ENCODE assay signal across 8 cellular contexts in the genomic region with DNA sequence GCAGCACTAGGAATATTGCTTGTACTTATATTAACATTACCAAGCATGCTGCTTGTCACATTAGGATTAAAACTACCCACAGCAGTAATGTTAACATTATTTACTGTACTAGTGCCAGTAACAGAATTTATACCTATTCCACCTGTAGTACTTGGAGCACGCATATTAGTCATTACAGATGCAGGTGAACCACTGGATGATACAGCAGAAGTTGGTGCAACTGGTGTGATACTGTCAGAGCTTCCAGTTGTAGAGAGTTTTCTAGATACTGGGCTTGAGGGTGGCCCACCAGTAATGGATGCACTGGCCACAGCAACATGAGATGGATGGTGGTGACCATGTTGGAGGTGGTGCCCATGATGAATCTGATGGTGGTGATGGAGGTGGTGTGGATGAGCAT. TPM values are rescaled to one million over a fixed set of nuclear protein-coding genes. Genes with fewer than 3 reads are reported as not detected.
DNase-seq lines count a peak whose midpoint lies in the region; ATAC-seq and TF ChIP-seq lines count a peak whose summit lies in the region.

No MANE protein-coding gene starts in this region.

- TF ChIP-seq EP300 in esophagus muscularis mucosa (IDR thresholded peaks at IDR 0.05), result no peak

- H3K4me1 Mint-ChIP-seq in Calu3 (ENCODE audit: low read depth, unreplicated experiment) (peaks cover 27% of the 10 kb centered on the region), progenitor cell of endocrine pancreas (ENCODE audit: low read depth) (peaks cover 54% of the 10 kb centered on the region)

- H3K27me3 Mint-ChIP-seq in Calu3 (ENCODE audit: unreplicated experiment) (no peaks in the 10 kb centered on the region), progenitor cell of endocrine pancreas (no peaks in the 10 kb centered on the region)

- DNase-seq in Calu3, result no peak
- no peak for DNase-seq in RWPE2 (ENCODE audit: low spot score)
- DNase-seq in esophagus muscularis mucosa (ENCODE audit: extremely low spot score), result no peak
- no peak for DNase-seq in progenitor cell of endocrine pancreas (ENCODE audit: low spot score, unreplicated experiment)
- no peak for DNase-seq in NCI-H526 treated with DMSO at 0.1 percent for 48 hours (lab: John Stamatoyannopoulos, UW)
- no peak for DNase-seq in AG08396 (ENCODE audit: low spot score)

- ATAC-seq in RWPE2 (ENCODE audit: low read depth), result no peak
- no peak for ATAC-seq in GM21737 (IDR thresholded peaks at IDR 0.05; ENCODE audit: unreplicated experiment)
- ATAC-seq in GM21723 (IDR thresholded peaks at IDR 0.05; ENCODE audit: unreplicated experiment), result no peak

- H3K27ac ChIP-seq in RWPE2 (ENCODE audit: poor library complexity, severe bottlenecking), result no peak overlapping the region
- peak overlapping the region; percentile 98 to 100 (median 98) for H3K27ac ChIP-seq in esophagus muscularis mucosa (replicated peaks in 1 of 4)

- H3K4me3 ChIP-seq in RWPE2 (ENCODE audit: severe bottlenecking) (peak overlapping the region; percentile 83), esophagus muscularis mucosa (peak overlapping the region; percentile 88 to 98 (median 95))

- H3K27me3 ChIP-seq in RWPE2 (ENCODE audit: insufficient read depth, poor library complexity, severe bottlenecking), result no peaks in the 10 kb centered on the region
- H3K27me3 ChIP-seq in esophagus muscularis mucosa, result no peaks in the 10 kb centered on the region

- TF ChIP-seq CTCF in Calu3 (IDR thresholded peaks at IDR 0.05; ENCODE audit: unreplicated experiment), result no peak
- TF ChIP-seq CTCF in RWPE2 (IDR thresholded peaks at IDR 0.05; ENCODE audit: poor library complexity, severe bottlenecking), result no peak
- no peak for TF ChIP-seq CTCF in esophagus muscularis mucosa (IDR thresholded peaks at IDR 0.05)
- TF ChIP-seq CTCF in progenitor cell of endocrine pancreas (IDR thresholded peaks at IDR 0.05; ENCODE audit: unreplicated experiment), result no peak

- H3K36me3 ChIP-seq in RWPE2 (ENCODE audit: low read depth) (peaks cover 15% of the 10 kb centered on the region), esophagus muscularis mucosa (peaks cover 0 to 5% (median 0%) of the 10 kb centered on the region in 4 donors)

- no TSS peak for BruUV-seq in Calu3 (replicated peaks; lab: Mats Ljungman, UMichigan)

- H3K27ac Mint-ChIP-seq in Calu3 (ENCODE audit: unreplicated experiment) (no peak overlapping the region), progenitor cell of endocrine pancreas (no peak overlapping the region)

- H3K4me3 Mint-ChIP-seq in Calu3 (ENCODE audit: low read depth, unreplicated experiment) (peak overlapping the region; percentile 83), progenitor cell of endocrine pancreas (ENCODE audit: low read depth) (peak overlapping the region; percentile 96)

- intact Hi-C loops in Calu3 (cut with micrococcal nuclease; ENCODE audit: unreplicated experiment) (loop anchor here (10.0 kb wide), 1 partner anchor 90 kb away; no protein-coding TSS in a partner anchor), esophagus muscularis mucosa (cut with DNase I) (loop anchor here (5.0 to 10.0 kb wide), 4 partner anchors 52 to 397 kb away; no protein-coding TSS in a partner anchor)

- H3K9me3 Mint-ChIP-seq in Calu3 (ENCODE audit: low read depth, unreplicated experiment) (no peaks in the 10 kb centered on the region), progenitor cell of endocrine pancreas (ENCODE audit: low read depth) (no peaks in the 10 kb centered on the region)

- H3K4me1 ChIP-seq in RWPE2 (ENCODE audit: insufficient read depth, poor library complexity, severe bottlenecking), result peaks cover 30% of the 10 kb centered on the region
- H3K4me1 ChIP-seq in esophagus muscularis mucosa, result peaks cover 38 to 60% (median 53%) of the 10 kb centered on the region in 4 donors

- 91% methylated on average over 1 of the region's 1 CpG for WGBS in esophagus muscularis mucosa

- CTCF ChIA-PET in Calu3 (lab: Charles Lee), result no interaction called here

- H3K36me3 Mint-ChIP-seq in Calu3 (ENCODE audit: insufficient read depth, unreplicated experiment) (peaks cover 32% of the 10 kb centered on the region), progenitor cell of endocrine pancreas (ENCODE audit: insufficient read depth) (peaks cover 10% of the 10 kb centered on the region)

- TF ChIP-seq POLR2A in esophagus muscularis mucosa (IDR thresholded peaks at IDR 0.05; ENCODE audit: low read depth), result no peak

- no peaks in the 10 kb centered on the region for H3K9me3 ChIP-seq in RWPE2 (ENCODE audit: severe bottlenecking)
- H3K9me3 ChIP-seq in esophagus muscularis mucosa, result no peaks in the 10 kb centered on the region

RNA-seq across cellular contexts. Expression of gene TSC22D1, which starts 1.1 kb away (rescaled TPM):
- total RNA-seq in Calu3 (2022) (37.1 and 37.2 TPM in 2 replicates), esophagus muscularis mucosa (100 to 1,000 TPM; 199 to 263 (median 248) TPM), progenitor cell of endocrine pancreas (146 and 153 TPM in 2 replicates)
